Comparison of ENCODE assay signal across 12 cellular contexts in genomic region chr13:68027311-68027710, GRCh38.
DNase-seq lines count a peak whose midpoint lies in the region; ATAC-seq and TF ChIP-seq lines count a peak whose summit lies in the region.
"Had no signal": no experiment of that assay in that cellular context is flagged by ENCODE, and none has a peak within 500 bp of the region (broad histone marks: within the 10 kb centered on the region; RNA-seq: fewer than 3 reads in every experiment).

No MANE protein-coding gene starts in this region.

- no peaks in the 10 kb centered on the region for H3K36me3 ChIP-seq in left ventricle myocardium inferior

- no peak for TF ChIP-seq CTCF in left ventricle myocardium inferior (IDR thresholded peaks at IDR 0.05; ENCODE audit: borderline replicate concordance)

- peak overlapping the region; percentile 64 for H3K27ac ChIP-seq in left ventricle myocardium inferior (replicated peaks)

- no peaks in the 10 kb centered on the region for H3K27me3 ChIP-seq in left ventricle myocardium inferior (ENCODE audit: low read depth)

- intact Hi-C loops in left ventricle myocardium inferior (cut with micrococcal nuclease) (no loop called here), left ventricle myocardium superior (cut with micrococcal nuclease) (no loop called here)

- DNase-seq in NCI-H2081 (lab: John Stamatoyannopoulos, UW) (peak; percentile 40 to 77), NCI-H2081 treated with DMSO at 0.1 percent for 48 hours (lab: John Stamatoyannopoulos, UW) (no peak), left ventricle myocardium inferior (no peak), left ventricle myocardium superior (no peak), NCI-H69 (lab: John Stamatoyannopoulos, UW) (peak; percentile 89), DMS53 treated with DMSO at 0.1 percent for 48 hours (lab: John Stamatoyannopoulos, UW; ENCODE audit: unreplicated experiment) (no peak), RPMI8226 (no peak), SHP77 treated with DMSO at 0.1 percent for 48 hours (lab: John Stamatoyannopoulos, UW) (no peak)
- DNase-seq: C1 segment of cervical spinal cord; CD4-positive, alpha-beta T cell; GF-D8; HCEC 1CT had no signal

- peaks cover 12% of the 10 kb centered on the region for H3K9me3 ChIP-seq in left ventricle myocardium inferior (replicated peaks)

- peak overlapping the region; percentile 52 for H3K4me3 ChIP-seq in left ventricle myocardium inferior

- ATAC-seq in left ventricle myocardium superior: no peak

- no peaks in the 10 kb centered on the region for H3K4me1 ChIP-seq in left ventricle myocardium inferior

Comparison
In these comparisons a context has a peak if more than half of its experiments do, and no peak if none do; other contexts are left out.
1. DNase-seq: peak in NCI-H2081 (2 of 2) and NCI-H69 (single experiment); none in NCI-H2081 treated with DMSO at 0.1 percent for 48 hours (single experiment), left ventricle myocardium inferior (single experiment), left ventricle myocardium superior (single experiment), DMS53 treated with DMSO at 0.1 percent for 48 hours (single experiment), RPMI8226 (single experiment) and SHP77 treated with DMSO at 0.1 percent for 48 hours (single experiment).